ENCODE assay signal across 1 cellular context in genomic region chr2:105140237-105140568, GRCh38.
TF ChIP-seq lines count a peak whose summit lies in the region.

No MANE protein-coding gene starts in this region.

TF ChIP-seq in HEK293, 187 proteins besides CTCF, POLR2A, EP300 and RAD21 (continued from another document):
- peak; percentile 50; the same call in 1 of the 2 replicates for TF ChIP-seq IKZF3 (tag by site-specific recombination; IDR thresholded peaks at IDR 0.05)
- peak; percentile 82 for TF ChIP-seq ZXDB (tag by site-specific recombination; IDR thresholded peaks at IDR 0.05)
- TF ChIP-seq ZNF843 (tag by site-specific recombination; IDR thresholded peaks at IDR 0.05) = peak; percentile 96
- 0 out of 2 replicates have a peak, but pooled peaks have one; percentile 25 for TF ChIP-seq KLF7 (tag by site-specific recombination; IDR thresholded peaks at IDR 0.05; ENCODE audit: borderline replicate concordance)
- no peak for TF ChIP-seq ZNF623 (tag by site-specific recombination; IDR thresholded peaks at IDR 0.05)
- TF ChIP-seq SCRT2 (tag by site-specific recombination; IDR thresholded peaks at IDR 0.05) = no peak
- no peak for TF ChIP-seq ZNF184 (tag by site-specific recombination; IDR thresholded peaks at IDR 0.05)
- TF ChIP-seq ZIC2 (tag by site-specific recombination; IDR thresholded peaks at IDR 0.05) = peak; percentile 49
- TF ChIP-seq TCF7L2 (IDR thresholded peaks at IDR 0.05; ENCODE audit: borderline replicate concordance, low read depth, low read length) = peak; percentile 84; the same call in 1 of the 2 replicates
- TF ChIP-seq, protein P1, sequence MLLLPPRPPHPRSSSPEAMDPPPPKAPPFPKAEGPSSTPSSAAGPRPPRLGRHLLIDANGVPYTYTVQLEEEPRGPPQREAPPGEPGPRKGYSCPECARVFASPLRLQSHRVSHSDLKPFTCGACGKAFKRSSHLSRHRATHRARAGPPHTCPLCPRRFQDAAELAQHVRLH (tag by site-specific recombination; IDR thresholded peaks at IDR 0.05) = 0 out of 2 replicates have a peak, but pooled peaks have one; percentile 38
- no peak for TF ChIP-seq GLIS1 (tag by site-specific recombination; IDR thresholded peaks at IDR 0.05)
- peak; percentile 30; the same call in 1 of the 2 replicates for TF ChIP-seq MEIS1 (CRISPR knock-in tag; IDR thresholded peaks at IDR 0.05; ENCODE audit: borderline replicate concordance)
TF ChIP-seq in HEK293: peak in this region for 15.
